Comparison of ENCODE assay signal across 8 cellular contexts in genomic region chr1:100894622-100895539, GRCh38. TPM values are rescaled to one million over a fixed set of nuclear protein-coding genes. Genes with fewer than 3 reads are reported as not detected.
DNase-seq lines count a peak whose midpoint lies in the region; ATAC-seq, FAIRE-seq and TF ChIP-seq lines count a peak whose summit lies in the region.

Gene EXTL2, minus strand, starts transcription at chr1:100894842. Its CDS starts 6,085 bp downstream, at chr1:100888757.

- peak; percentile 57 for ATAC-seq in foreskin keratinocyte

- 0 out of 2 replicates have a peak, but pooled peaks cover 7% of the 10 kb centered on the region for H3F3A ChIP-seq in Loucy (ENCODE audit: low read depth)

- peaks cover 44% of the 10 kb centered on the region for H3K4me1 Mint-ChIP-seq in neural crest cell

- H3K36me3 ChIP-seq in Loucy (ENCODE audit: insufficient read depth, low read length), result no peaks in the 10 kb centered on the region
- peaks cover 5 to 8% (median 6%) of the 10 kb centered on the region in 5 donors for H3K36me3 ChIP-seq in subcutaneous abdominal adipose tissue (ENCODE audit: control insufficient read depth in 5 of 5, insufficient read depth in 5 of 5, low read length in 5 of 5)

- no peaks in the 10 kb centered on the region for H3K9me2 ChIP-seq in Loucy (replicated peaks; ENCODE audit: low read depth, low read length)

- H3K27me3 ChIP-seq in Loucy (ENCODE audit: insufficient read depth, low read length, poor library complexity, severe bottlenecking) (no peaks in the 10 kb centered on the region), foreskin keratinocyte (no peaks in the 10 kb centered on the region), subcutaneous abdominal adipose tissue (ENCODE audit: control insufficient read depth in 5 of 5, insufficient read depth in 4 of 5, low read length in 5 of 5) (no peaks in the 10 kb centered on the region)

- peak within 1 kb of the TSS; percentile 83 for H3K4me3 ChIP-seq in Loucy (ENCODE audit: low read length, poor library complexity, severe bottlenecking)
- H3K4me3 ChIP-seq in subcutaneous abdominal adipose tissue (ENCODE audit: low read depth in 1 of 5, low read length in 5 of 5), result peak within 1 kb of the TSS; percentile 87 to 97 (median 91)

- peaks cover 21% of the 10 kb centered on the region for H4K20me1 ChIP-seq in Loucy (ENCODE audit: insufficient read depth, low read length, poor library complexity, severe bottlenecking)

- H3K4me3 Mint-ChIP-seq in neural crest cell, result peak within 1 kb of the TSS; percentile 100

- H3K4me1 ChIP-seq in Loucy (ENCODE audit: insufficient read depth, low read length, poor library complexity, severe bottlenecking) (peaks cover 49% of the 10 kb centered on the region), foreskin keratinocyte (peaks cover 18% of the 10 kb centered on the region), subcutaneous abdominal adipose tissue (ENCODE audit: control insufficient read depth in 5 of 5, insufficient read depth in 5 of 5, low read length in 5 of 5) (peaks cover 0 to 34% (median 23%) of the 10 kb centered on the region in 5 donors)

- TF ChIP-seq POLR2A in H54 (IDR thresholded peaks at IDR 0.05; ENCODE audit: low read depth, low read length) (peak; percentile 35; the same call in 1 of the 2 replicates), Raji (IDR thresholded peaks at IDR 0.05; ENCODE audit: insufficient read depth, low read depth, low read length) (peak; percentile 59)

- peaks cover 36% of the 10 kb centered on the region for H3K36me3 Mint-ChIP-seq in neural crest cell (ENCODE audit: low read depth)

- H3K27ac Mint-ChIP-seq in neural crest cell (ENCODE audit: unreplicated experiment), result peak within 1 kb of the TSS; percentile 92

- H3K27ac ChIP-seq in foreskin keratinocyte (peak within 1 kb of the TSS; percentile 93), subcutaneous abdominal adipose tissue (ENCODE audit: low read depth, low read length) (peak within 1 kb of the TSS; percentile 97)

- peak within 1 kb of the TSS; percentile 99 for H2AFZ ChIP-seq in Loucy (ENCODE audit: low read length)

- H3K9me3 ChIP-seq in Loucy (ENCODE audit: insufficient read depth, low read depth, low read length) (peaks cover 5% of the 10 kb centered on the region; the same call in 1 of the 2 replicates), subcutaneous abdominal adipose tissue (ENCODE audit: control insufficient read depth in 5 of 5, low read length in 5 of 5) (peaks cover 0 to 4% (median 4%) of the 10 kb centered on the region in 5 donors)

- peaks cover 59% of the 10 kb centered on the region for H3K79me2 ChIP-seq in Loucy (ENCODE audit: insufficient read depth, low read length)

- peak; percentile 96 for DNase-seq in ELF-1 (ENCODE audit: low read depth, low spot score)
- peak; percentile 52 for DNase-seq in H54 (ENCODE audit: insufficient read length, low spot score)
- peak; percentile 25 to 43 (median 31) for DNase-seq in activated naive CD4-positive, alpha-beta T cell (lab: John Stamatoyannopoulos, UW)
- peak; percentile 83 to 87 for DNase-seq in foreskin keratinocyte
- DNase-seq in neural crest cell (ENCODE audit: low read depth, low spot score), result peak; percentile 62

- FAIRE-seq in H54 (lab: Jason Lieb, UNC), result peak; percentile 95

- peaks cover 15% of the 10 kb centered on the region for H3K9me3 Mint-ChIP-seq in neural crest cell

- no peak for TF ChIP-seq CTCF in Loucy (conservative IDR thresholded peaks at IDR 0.05; ENCODE audit: low read length)
- no peak for TF ChIP-seq CTCF in foreskin keratinocyte (conservative IDR thresholded peaks at IDR 0.05)
- TF ChIP-seq CTCF in neural crest cell (conservative IDR thresholded peaks at IDR 0.05), result no peak

- H3K27me3 Mint-ChIP-seq in neural crest cell (ENCODE audit: low read depth), result no peaks in the 10 kb centered on the region

- H3K9ac ChIP-seq in Loucy (ENCODE audit: low read depth, low read length, poor library complexity, severe bottlenecking) (peak within 1 kb of the TSS; percentile 83), subcutaneous abdominal adipose tissue (ENCODE audit: low read length in 5 of 5) (peak within 1 kb of the TSS; percentile 82 to 100 (median 98))

- peak within 1 kb of the TSS; percentile 75 for H3K4me2 ChIP-seq in Loucy (ENCODE audit: low read depth, low read length, poor library complexity, severe bottlenecking)

RNA-seq across cellular contexts. Expression of gene EXTL2, which starts in this region (rescaled TPM):
- 13.5 and 15.9 TPM in 2 replicates for total RNA-seq in foreskin keratinocyte
- 7.2 and 7.7 TPM in 2 replicates for polyA plus RNA-seq in foreskin keratinocyte
- total RNA-seq in neural crest cell, result 49.0 and 52.3 TPM in 2 replicates

Comparison
In these comparisons a context has a peak if more than half of its experiments do, and no peak if none do; other contexts are left out.
1. Peak in every context shown above with its lines: DNase-seq, ATAC-seq, H3K4me3 ChIP-seq and H3K27ac ChIP-seq.
2. DNase-seq: peak in every context shown above with its lines; median percentile 96 in ELF-1; 85 in foreskin keratinocyte; 62 in neural crest cell; 52 in H54; 31 in activated naive CD4-positive, alpha-beta T cell.